ENCODE assay signal across 10 cellular contexts in the genomic region with DNA sequence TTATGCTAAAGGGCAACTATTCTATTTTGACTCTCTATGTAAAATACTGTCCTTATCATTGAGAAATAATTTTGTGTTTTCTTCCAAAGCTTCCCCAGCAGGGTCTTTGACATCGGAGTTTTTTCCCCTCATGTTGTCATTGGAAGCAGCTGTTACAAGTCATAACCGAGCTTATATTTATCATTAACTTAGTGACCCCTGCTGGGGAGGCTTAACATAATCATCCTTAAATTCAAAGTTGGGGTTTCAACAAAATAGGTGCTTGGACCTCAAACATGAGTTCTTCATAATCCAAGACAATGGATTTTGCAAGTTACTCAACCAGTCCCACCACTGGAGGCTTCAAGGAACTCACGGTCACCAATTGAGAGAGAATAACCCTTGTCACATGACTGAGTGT.
DNase-seq lines count a peak whose midpoint lies in the region; ATAC-seq and TF ChIP-seq lines count a peak whose summit lies in the region.
"Had no signal": no experiment of that assay in that cellular context is flagged by ENCODE, and none has a peak within 500 bp of the region (broad histone marks: within the 10 kb centered on the region; RNA-seq: fewer than 3 reads in every experiment).

No MANE protein-coding gene starts in this region.

- H3K9me3 ChIP-seq in heart right ventricle: no peaks in the 10 kb centered on the region

- DNase-seq in heart right ventricle: no peak
- no peak for DNase-seq in left cardiac atrium
- DNase-seq in NCI-H748 treated with DMSO at 0.1 percent for 48 hours (lab: John Stamatoyannopoulos, UW): peak; percentile 30
- DNase-seq in fibroblast of mammary gland (ENCODE audit: low read depth): peak; percentile 1
- DNase-seq: CD4-positive, CD25-positive, alpha-beta regulatory T cell; islet precursor cell had no signal

- intact Hi-C loops in heart right ventricle (cut with DNase I) (loop anchor here in 2 of 10 donors (1.0 to 10.0 kb wide), 2 partner anchors 326 to 331 kb away; a partner anchor contains a TSS), left cardiac atrium (cut with DNase I) (no loop called here)

- H3K4me3 ChIP-seq in heart right ventricle (no peak overlapping the region), fibroblast of mammary gland (ENCODE audit: control insufficient read depth, low read depth, low read length) (no peak overlapping the region)

- ATAC-seq in heart right ventricle (peak in 1 of 8 donors; percentile 37), left cardiac atrium (no peak), HG03095 (IDR thresholded peaks at IDR 0.05; ENCODE audit: unreplicated experiment) (no peak), GM19351 (IDR thresholded peaks at IDR 0.05; ENCODE audit: unreplicated experiment) (no peak), GM21390 (IDR thresholded peaks at IDR 0.05; ENCODE audit: unreplicated experiment) (no peak), HG03342 (IDR thresholded peaks at IDR 0.05; ENCODE audit: unreplicated experiment) (no peak)

- no peaks in the 10 kb centered on the region for H3K36me3 ChIP-seq in heart right ventricle

- H3K27ac ChIP-seq in heart right ventricle: no peak overlapping the region

- no peaks in the 10 kb centered on the region for H3K4me1 ChIP-seq in heart right ventricle

- WGBS in heart right ventricle, 2 donors: 9 to 10% methylated on average over 3 of the region's 3 CpGs

- TF ChIP-seq CTCF in heart right ventricle (IDR thresholded peaks at IDR 0.05) (peak in 7 of 9 donors; percentile 3 to 46 (median 27)), fibroblast of mammary gland (conservative IDR thresholded peaks at IDR 0.05; ENCODE audit: control insufficient read depth, insufficient read depth, low read depth, low read length) (no peak)

- no peaks in the 10 kb centered on the region for H3K27me3 ChIP-seq in heart right ventricle

Comparison
In these comparisons a context has a peak if more than half of its experiments do, and no peak if none do; other contexts are left out.
1. DNase-seq: peak in NCI-H748 treated with DMSO at 0.1 percent for 48 hours (single experiment) and fibroblast of mammary gland (single experiment); none in heart right ventricle (0 of 2) and left cardiac atrium (single experiment).